ENCODE assay signal across 9 cellular contexts in the genomic region with DNA sequence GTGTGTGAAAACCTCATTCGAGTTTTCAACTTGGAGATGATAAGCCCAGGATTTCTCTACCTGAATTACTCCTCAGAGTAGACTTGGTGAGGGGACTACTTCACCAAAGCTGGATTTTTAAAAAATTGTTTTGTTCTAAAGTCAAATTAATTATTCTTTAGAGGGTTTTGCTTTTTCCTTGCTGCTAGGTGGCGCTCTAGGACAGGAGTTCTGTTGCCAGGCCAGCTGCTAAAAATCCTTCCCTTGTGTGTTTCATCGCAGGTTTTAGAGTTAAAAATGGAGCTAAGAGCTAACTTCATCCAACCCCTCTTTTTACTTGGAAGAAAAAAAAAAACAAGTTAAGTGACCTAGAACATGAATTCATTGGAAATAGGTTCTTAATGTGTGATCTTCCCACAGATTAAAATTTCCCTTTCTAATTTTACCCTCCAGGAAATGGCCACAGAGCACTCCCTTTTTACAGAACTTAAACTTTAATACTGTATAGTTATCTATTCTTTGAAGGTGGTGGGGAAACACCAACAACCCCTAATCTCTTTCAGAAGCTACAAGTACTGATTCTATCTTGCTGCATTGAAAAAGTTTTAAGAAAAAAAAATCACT. TPM values are rescaled to one million over a fixed set of nuclear protein-coding genes. Genes with fewer than 3 reads are reported as not detected.
DNase-seq lines count a peak whose midpoint lies in the region; ATAC-seq, FAIRE-seq and TF ChIP-seq lines count a peak whose summit lies in the region.
"Had no signal": no experiment of that assay in that cellular context is flagged by ENCODE, and none has a peak within 500 bp of the region (broad histone marks: within the 10 kb centered on the region; RNA-seq: fewer than 3 reads in every experiment).

No MANE protein-coding gene starts in this region.

- H3K9ac ChIP-seq in endothelial cell of umbilical vein (replicated peaks; ENCODE audit: extremely low read depth, insufficient read depth, low read length): no peak overlapping the region

- no peak overlapping the region for H3K4me3 ChIP-seq in CD4-positive, alpha-beta memory T cell (ENCODE audit: low read length in 2 of 2)
- H3K4me3 ChIP-seq in HEK293 (ENCODE audit: low read depth, low read length) (no peak overlapping the region), endothelial cell of umbilical vein (replicated peaks in 1 of 3; ENCODE audit: insufficient read depth in 1 of 3, low read depth in 1 of 3, low read length in 3 of 3) (no peak overlapping the region), thyroid gland (replicated peaks in 1 of 3) (no peak overlapping the region)

- no peak overlapping the region for H2AFZ ChIP-seq in endothelial cell of umbilical vein (ENCODE audit: low read depth, low read length)

- H3K27me3 Mint-ChIP-seq in CD4-positive, alpha-beta memory T cell: peaks cover 0 to 5% of the 10 kb centered on the region in 2 donors
- H3K27me3 Mint-ChIP-seq in activated CD4-positive, alpha-beta memory T cell treated with anti-CD3 and anti-CD28 coated beads for 36 hours: no peaks in the 10 kb centered on the region
- H3K27me3 Mint-ChIP-seq in nephron progenitor cell (ENCODE audit: low read depth, poor library complexity): no peaks in the 10 kb centered on the region

- FAIRE-seq in endothelial cell of umbilical vein (lab: Jason Lieb, UNC): peak; percentile 72

- no peaks in the 10 kb centered on the region for H3K9me1 ChIP-seq in endothelial cell of umbilical vein (replicated peaks; ENCODE audit: control insufficient read depth, extremely low read depth, insufficient read depth, low read length)

- dilution Hi-C loops in endothelial cell of umbilical vein (cut with MboI; ENCODE audit: extremely low pct_ligation_motif_present, low sequenced_read_pairs): no loop called here

- no peaks in the 10 kb centered on the region for H3K27me3 ChIP-seq in CD4-positive, alpha-beta memory T cell (ENCODE audit: insufficient read depth, low read length)
- peaks cover 7 to 14% of the 10 kb centered on the region in 2 experiments for H3K27me3 ChIP-seq in endothelial cell of umbilical vein (ENCODE audit: control insufficient read depth in 2 of 2, insufficient read depth in 2 of 2, low read length in 2 of 2)
- no peaks in the 10 kb centered on the region for H3K27me3 ChIP-seq in thyroid gland

- H3K27ac Mint-ChIP-seq in CD4-positive, alpha-beta memory T cell: peak overlapping the region; percentile 44 to 85 (median 76)
- H3K27ac Mint-ChIP-seq in activated CD4-positive, alpha-beta memory T cell treated with anti-CD3 and anti-CD28 coated beads for 36 hours: no peak overlapping the region
- no peak overlapping the region for H3K27ac Mint-ChIP-seq in nephron progenitor cell
- H3K27ac Mint-ChIP-seq: IgD-negative memory B cell had no signal

- CTCF ChIA-PET in CD4-positive, alpha-beta memory T cell (lab: Charles Lee; ENCODE audit: partially characterized antibody): interaction anchor here (0.6 to 10.5 kb wide), 27 partner anchors 9 to 777 kb away, joined by 3 to 446 read pairs (median 4); no protein-coding TSS in a partner anchor
- CTCF ChIA-PET in HEK293 (lab: Yijun Ruan, JAX) (interaction anchor here (0.6 to 8.3 kb wide), 55 partner anchors 8 to 709 kb away, joined by 3 to 345 read pairs (median 4); no protein-coding TSS in a partner anchor), endothelial cell of umbilical vein (lab: Charles Lee) (interaction anchor here (0.5 to 17.9 kb wide), 53 partner anchors 9 to 907 kb away, joined by 3 to 1591 read pairs (median 4); a partner anchor contains a TSS)
- CTCF ChIA-PET in activated CD4-positive, alpha-beta memory T cell treated with anti-CD3 and anti-CD28 coated beads for 36 hours (lab: Charles Lee): interaction anchor here (0.6 to 17.2 kb wide), 36 partner anchors 9 to 775 kb away, joined by 3 to 774 read pairs (median 4); no protein-coding TSS in a partner anchor

- H3K9me3 ChIP-seq in CD4-positive, alpha-beta memory T cell (ENCODE audit: control insufficient read depth in 1 of 2, low read length in 2 of 2): no peaks in the 10 kb centered on the region
- H3K9me3 ChIP-seq in HEK293 (ENCODE audit: control insufficient read depth, insufficient read depth, low read depth, low read length) (no peaks in the 10 kb centered on the region), endothelial cell of umbilical vein (replicated peaks; ENCODE audit: control insufficient read depth, insufficient read depth, low read length) (no peaks in the 10 kb centered on the region), thyroid gland (no peaks in the 10 kb centered on the region)

- TF ChIP-seq POLR2A in endothelial cell of umbilical vein (IDR thresholded peaks at IDR 0.05; ENCODE audit: low read depth, low read length) (no peak), thyroid gland (IDR thresholded peaks at IDR 0.05) (no peak)

- intact Hi-C loops in CD4-positive, alpha-beta memory T cell (cut with micrococcal nuclease): loop anchor here (1.0 to 2.0 kb wide), 5 partner anchors 104 to 777 kb away; no protein-coding TSS in a partner anchor
- intact Hi-C loops in activated CD4-positive, alpha-beta memory T cell treated with anti-CD3 and anti-CD28 coated beads for 36 hours (cut with micrococcal nuclease): loop anchor here (1.0 to 2.0 kb wide), 3 partner anchors 104 to 472 kb away; no protein-coding TSS in a partner anchor
- intact Hi-C loops in endothelial cell of umbilical vein (cut with micrococcal nuclease) (loop anchor here (1.0 to 10.0 kb wide), 6 partner anchors 103 to 776 kb away; no protein-coding TSS in a partner anchor), thyroid gland (cut with DNase I) (loop anchor here (2.0 to 10.0 kb wide), 2 partner anchors 102 to 468 kb away; no protein-coding TSS in a partner anchor)

- no peaks in the 10 kb centered on the region for H3K36me3 ChIP-seq in CD4-positive, alpha-beta memory T cell (ENCODE audit: insufficient read depth, low read length)
- no peaks in the 10 kb centered on the region for H3K36me3 ChIP-seq in HEK293 (ENCODE audit: control insufficient read depth in 2 of 2, insufficient read depth in 1 of 2, low read length in 2 of 2)
- no peaks in the 10 kb centered on the region for H3K36me3 ChIP-seq in endothelial cell of umbilical vein (ENCODE audit: control insufficient read depth in 2 of 2, extremely low read depth in 1 of 2, insufficient read depth in 2 of 2, low read length in 2 of 2)
- H3K36me3 ChIP-seq in thyroid gland: no peaks in the 10 kb centered on the region

- H3K4me3 Mint-ChIP-seq in CD4-positive, alpha-beta memory T cell: no peak overlapping the region
- H3K4me3 Mint-ChIP-seq in activated CD4-positive, alpha-beta memory T cell treated with anti-CD3 and anti-CD28 coated beads for 36 hours: no peak overlapping the region
- no peak overlapping the region for H3K4me3 Mint-ChIP-seq in nephron progenitor cell
- H3K4me3 Mint-ChIP-seq: IgD-negative memory B cell had no signal

- DNase-seq in CD4-positive, alpha-beta memory T cell: peak; percentile 56 to 66 (median 59)
- peak; percentile 71 for DNase-seq in NCI-H69 (lab: John Stamatoyannopoulos, UW)
- peak; percentile 73 for DNase-seq in activated CD4-positive, alpha-beta memory T cell treated with anti-CD3 and anti-CD28 coated beads for 36 hours
- DNase-seq in endothelial cell of umbilical vein (ENCODE audit: low read depth, low spot score): peak; percentile 68
- DNase-seq in nephron progenitor cell: peak; percentile 72
- peak; percentile 53 to 65 for DNase-seq in thyroid gland

- WGBS in thyroid gland, 2 donors: 2 to 3% methylated on average over 3 of the region's 3 CpGs

- H3K9me3 Mint-ChIP-seq in CD4-positive, alpha-beta memory T cell: peaks cover 0 to 2% (median 0%) of the 10 kb centered on the region in 8 donors
- no peaks in the 10 kb centered on the region for H3K9me3 Mint-ChIP-seq in activated CD4-positive, alpha-beta memory T cell treated with anti-CD3 and anti-CD28 coated beads for 36 hours
- no peaks in the 10 kb centered on the region for H3K9me3 Mint-ChIP-seq in nephron progenitor cell
- H3K9me3 Mint-ChIP-seq: IgD-negative memory B cell had no signal

- peaks cover 5 to 22% (median 17%) of the 10 kb centered on the region in 4 donors for H3K4me1 Mint-ChIP-seq in CD4-positive, alpha-beta memory T cell
- H3K4me1 Mint-ChIP-seq in activated CD4-positive, alpha-beta memory T cell treated with anti-CD3 and anti-CD28 coated beads for 36 hours (ENCODE audit: low read depth): peaks cover 19% of the 10 kb centered on the region
- peaks cover 48% of the 10 kb centered on the region for H3K4me1 Mint-ChIP-seq in nephron progenitor cell

- peak; percentile 45; the same call in 1 of the 2 replicates for TF ChIP-seq CTCF in HEK293 (tag by site-specific recombination; IDR thresholded peaks at IDR 0.05)
- peak; percentile 62 to 68 for TF ChIP-seq CTCF in endothelial cell of umbilical vein (IDR thresholded peaks at IDR 0.05; ENCODE audit: extremely low read depth in 1 of 2, insufficient read depth in 1 of 2, low read depth in 1 of 2, low read length in 2 of 2)
- peak; percentile 81 for TF ChIP-seq CTCF in nephron progenitor cell (IDR thresholded peaks at IDR 0.05)
- TF ChIP-seq CTCF in thyroid gland (IDR thresholded peaks at IDR 0.05): peak; percentile 49 to 88 (median 76)

- H3K4me1 ChIP-seq in CD4-positive, alpha-beta memory T cell (ENCODE audit: insufficient read depth, low read length): peaks cover 18% of the 10 kb centered on the region
- H3K4me1 ChIP-seq in HEK293 (ENCODE audit: control insufficient read depth, insufficient read depth, low read length): no peaks in the 10 kb centered on the region
- H3K4me1 ChIP-seq in endothelial cell of umbilical vein (ENCODE audit: control insufficient read depth, extremely low read depth, insufficient read depth, low read length): peaks cover 29% of the 10 kb centered on the region
- no peaks in the 10 kb centered on the region for H3K4me1 ChIP-seq in thyroid gland

- H3K79me2 ChIP-seq in endothelial cell of umbilical vein (ENCODE audit: control insufficient read depth, insufficient read depth, low read length): no peaks in the 10 kb centered on the region

- no peaks in the 10 kb centered on the region for H3K36me3 Mint-ChIP-seq in CD4-positive, alpha-beta memory T cell
- no peaks in the 10 kb centered on the region for H3K36me3 Mint-ChIP-seq in activated CD4-positive, alpha-beta memory T cell treated with anti-CD3 and anti-CD28 coated beads for 36 hours
- H3K36me3 Mint-ChIP-seq in nephron progenitor cell (ENCODE audit: low read depth): no peaks in the 10 kb centered on the region
- H3K36me3 Mint-ChIP-seq: IgD-negative memory B cell had no signal

- no peak overlapping the region for H3K4me2 ChIP-seq in endothelial cell of umbilical vein (ENCODE audit: insufficient read depth, low read length)

- ATAC-seq in GM21619 (IDR thresholded peaks at IDR 0.05; ENCODE audit: unreplicated experiment): no peak

- BruUV-seq in endothelial cell of umbilical vein (replicated peaks; lab: Mats Ljungman, UMichigan): no TSS peak

- POLR2A ChIA-PET in CD4-positive, alpha-beta memory T cell (lab: Charles Lee; ENCODE audit: partially characterized antibody): interaction anchor here (0.8 to 1.3 kb wide), 3 partner anchors 103 to 176 kb away, joined by 4 to 11 read pairs (median 6); a partner anchor contains a TSS
- POLR2A ChIA-PET in HEK293 (lab: Yijun Ruan, JAX) (interaction anchor here (0.6 to 1.3 kb wide), 4 partner anchors 108 to 189 kb away, joined by 3 read pairs; a partner anchor contains a TSS), endothelial cell of umbilical vein (lab: Charles Lee) (interaction anchor here (1.1 to 1.2 kb wide), 2 partner anchors 103 to 108 kb away, joined by 6 to 7 read pairs; no protein-coding TSS in a partner anchor)
- POLR2A ChIA-PET in activated CD4-positive, alpha-beta memory T cell treated with anti-CD3 and anti-CD28 coated beads for 36 hours (lab: Charles Lee): interaction anchor here (1.3 kb wide), 2 partner anchors 103 to 108 kb away, joined by 4 to 6 read pairs; no protein-coding TSS in a partner anchor

- H3K27ac ChIP-seq in CD4-positive, alpha-beta memory T cell (ENCODE audit: low read depth, low read length): no peak overlapping the region
- H3K27ac ChIP-seq in HEK293 (ENCODE audit: extremely low read depth, low read depth, low read length) (no peak overlapping the region), endothelial cell of umbilical vein (ENCODE audit: insufficient read depth, low read depth, low read length) (no peak overlapping the region), thyroid gland (no peak overlapping the region)

- H4K20me1 ChIP-seq in endothelial cell of umbilical vein (replicated peaks; ENCODE audit: control insufficient read depth, extremely low read depth, insufficient read depth, low read length): no peaks in the 10 kb centered on the region

RNA-seq across cellular contexts. Expression of a gene that starts 36.7 kb away (rescaled TPM):
- total RNA-seq in CD4-positive, alpha-beta memory T cell: under 1 TPM; 0.11 to 0.29 TPM
- polyA plus RNA-seq in CD4-positive, alpha-beta memory T cell: under 1 TPM in 1 of 2 donors, not detected in 1; 0.20 TPM
- total RNA-seq in activated CD4-positive, alpha-beta memory T cell treated with anti-CD3 and anti-CD28 coated beads for 36 hours: not detected
- total RNA-seq in endothelial cell of umbilical vein: not detected in 2 replicates
- 0.03 TPM in 1 of 2 replicates, not detected in the other for polyA plus RNA-seq in endothelial cell of umbilical vein
- 0.03 TPM in 1 of 2 replicates, not detected in the other for polyA plus RNA-seq in endothelial cell of umbilical vein (2011; cell fraction: cytosol; rRNA removed)
- 0.20 TPM in 1 of 2 replicates, not detected in the other for polyA plus RNA-seq in endothelial cell of umbilical vein (2011; cell fraction: nucleus; rRNA removed)
- polyA plus RNA-seq in endothelial cell of umbilical vein (2012): 0.05 TPM in 1 of 2 replicates, not detected in the other
- 0.11 TPM in 1 of 2 replicates, not detected in the other for polyA minus RNA-seq in endothelial cell of umbilical vein
- polyA minus RNA-seq in endothelial cell of umbilical vein (2011; cell fraction: cytosol; rRNA and poly(A)+ RNA removed): not detected
- polyA minus RNA-seq in endothelial cell of umbilical vein (2011; cell fraction: nucleus; rRNA and poly(A)+ RNA removed): 0.34 and 0.58 TPM in 2 replicates
- 1 to 10 TPM in 2 of 4 donors, under 1 TPM in 1, not detected in 1; 0.33 to 3.2 (median 1.3) TPM for total RNA-seq in thyroid gland
- polyA plus RNA-seq: IgD-negative memory B cell had no signal

Comparison
In these comparisons a context has a peak if more than half of its experiments do, and no peak if none do; other contexts are left out.
1. H3K27ac Mint-ChIP-seq: peak in CD4-positive, alpha-beta memory T cell (7 of 7); none in activated CD4-positive, alpha-beta memory T cell treated with anti-CD3 and anti-CD28 coated beads for 36 hours (single experiment) and nephron progenitor cell (single experiment).
2. Peak in every context shown above with its lines, with median percentiles within 50 percentile points of each other: DNase-seq and CTCF ChIP-seq.